Comparison of ENCODE assay signal across 30 cellular contexts in the genomic region with DNA sequence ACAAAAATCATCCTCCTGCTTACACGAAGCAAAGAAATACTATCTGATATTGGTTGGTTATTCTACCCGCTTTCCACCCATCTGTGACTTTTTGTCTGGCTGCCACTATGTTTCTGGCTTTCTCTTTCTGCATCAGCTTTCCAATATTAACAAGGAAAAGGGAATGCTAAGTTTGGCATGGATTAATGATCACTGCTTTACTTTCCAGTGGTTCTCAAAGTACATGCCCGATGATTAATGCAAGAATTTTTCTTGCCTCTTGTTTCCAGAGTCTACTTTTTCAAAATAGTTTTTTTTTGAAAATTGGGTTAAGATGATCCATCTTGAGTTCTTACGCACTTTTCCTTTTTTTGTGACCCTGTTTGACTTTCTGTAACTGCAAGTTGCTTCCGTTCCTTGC. TPM values are rescaled to one million over a fixed set of nuclear protein-coding genes. Genes with fewer than 3 reads are reported as not detected.
DNase-seq lines count a peak whose midpoint lies in the region; TF ChIP-seq lines count a peak whose summit lies in the region.
"Had no signal": no experiment of that assay in that cellular context is flagged by ENCODE, and none has a peak within 500 bp of the region (broad histone marks: within the 10 kb centered on the region; RNA-seq: fewer than 3 reads in every experiment).

No MANE protein-coding gene starts in this region.

- H3K36me3 ChIP-seq in MG63 (no peaks in the 10 kb centered on the region), skeletal muscle satellite cell (ENCODE audit: insufficient read depth, low read length) (no peaks in the 10 kb centered on the region)
- H3K36me3 ChIP-seq: BLaER1, cardiac muscle cell, pancreas, Peyer's patch, right atrium auricular region had no signal

- no peaks in the 10 kb centered on the region for H3K27me3 Mint-ChIP-seq in activated T-helper 1 cell treated with anti-CD3 and anti-CD28 coated beads, Interleukin-12 subunit alpha, Interleukin-12 subunit beta, Interleukin-2, Interleukin-4 antibody, amounts not matched to agents 30 ng/mL and 10 ng/mL and 1 ng/mL, durations not matched to agents 14 hours and 24 hours and 36 hours (ENCODE audit: insufficient read depth)
- H3K27me3 Mint-ChIP-seq: activated B cell treated with CpG ODN at 0.5 μM for 24 hours had no signal

- peaks cover 4% of the 10 kb centered on the region for H3K4me1 ChIP-seq in skeletal muscle satellite cell (ENCODE audit: control insufficient read depth, insufficient read depth, low read length)
- H3K4me1 ChIP-seq: A549, BLaER1, pancreas, Peyer's patch had no signal

- H3K9me3 Mint-ChIP-seq in activated T-helper 1 cell treated with anti-CD3 and anti-CD28 coated beads, Interleukin-12 subunit alpha, Interleukin-12 subunit beta, Interleukin-2, Interleukin-4 antibody, amounts not matched to agents 30 ng/mL and 10 ng/mL and 1 ng/mL, durations not matched to agents 14 hours and 24 hours and 36 hours = no peaks in the 10 kb centered on the region
- H3K9me3 Mint-ChIP-seq: activated B cell treated with CpG ODN at 0.5 μM for 24 hours; endodermal cell; nephron; stimulated activated effector memory CD8-positive, alpha-beta T cell treated with anti-CD3 and anti-CD28 coated beads, Interleukin-12 subunit alpha, Interleukin-12 subunit beta, amount 100 ng/mL, for 72 hours had no signal

- TF ChIP-seq CTCF in AG10803 (conservative IDR thresholded peaks at IDR 0.05; ENCODE audit: low read length) (no peak), fibroblast of mammary gland (conservative IDR thresholded peaks at IDR 0.05; ENCODE audit: control insufficient read depth, insufficient read depth, low read depth, low read length) (no peak)

- DNase-seq in AG10803 (ENCODE audit: low read depth) (peak; percentile 21), MG63 (no peak), fibroblast of mammary gland (ENCODE audit: low read depth) (peak; percentile 1), AML-193 (lab: John Stamatoyannopoulos, UW) (no peak)
- no peak for DNase-seq in activated CD8-positive, alpha-beta memory T cell treated with anti-CD3 and anti-CD28 coated beads, Interleukin-2, amount 50 U/mL, for 4 hours
- no peak for DNase-seq in activated T-helper 1 cell treated with anti-CD3 and anti-CD28 coated beads, Interleukin-12 subunit alpha, Interleukin-12 subunit beta, Interleukin-2, Interleukin-4 antibody, amounts not matched to agents 30 ng/mL and 10 ng/mL and 1 ng/mL, durations not matched to agents 14 hours and 24 hours and 36 hours (ENCODE audit: low spot score)
- no peak for DNase-seq in effector CD4-positive, alpha-beta T cell
- DNase-seq: activated B cell treated with CpG ODN at 0.5 μM for 24 hours; activated CD4-positive, alpha-beta T cell treated with anti-CD3 and anti-CD28 coated beads, Interleukin-2, amount 50 U/mL, for 48 hours; activated naive CD4-positive, alpha-beta T cell treated with anti-CD3 and anti-CD28 coated beads, Interleukin-2, amount 50 U/mL, for 16 hours; endodermal cell; islet precursor cell; NCI-H2029; NCI-H226; NCI-H748 treated with DMSO at 0.1 percent for 48 hours; pancreas; Peyer's patch; SHP77 treated with DMSO at 0.1 percent for 48 hours; stimulated activated CD4-positive, alpha-beta T cell treated with anti-CD3 and anti-CD28 coated beads, Interleukin-12 subunit alpha, Interleukin-12 subunit beta, amount 100 ng/mL, for 4 hours; stimulated activated CD4-positive, alpha-beta T cell treated with anti-CD3 and anti-CD28 coated beads, Interleukin-4, amount 100 ng/mL, for 24 hours; SW 1271; T-helper 9 cell had no signal

- no peaks in the 10 kb centered on the region for H3K36me3 Mint-ChIP-seq in activated T-helper 1 cell treated with anti-CD3 and anti-CD28 coated beads, Interleukin-12 subunit alpha, Interleukin-12 subunit beta, Interleukin-2, Interleukin-4 antibody, amounts not matched to agents 30 ng/mL and 10 ng/mL and 1 ng/mL, durations not matched to agents 14 hours and 24 hours and 36 hours (ENCODE audit: low read depth)
- H3K36me3 Mint-ChIP-seq: stimulated activated effector memory CD8-positive, alpha-beta T cell treated with anti-CD3 and anti-CD28 coated beads, Interleukin-12 subunit alpha, Interleukin-12 subunit beta, amount 100 ng/mL, for 72 hours had no signal

- intact Hi-C loops in activated T-helper 1 cell treated with anti-CD3 and anti-CD28 coated beads, Interleukin-12 subunit alpha, Interleukin-12 subunit beta, Interleukin-2, Interleukin-4 antibody, amounts not matched to agents 30 ng/mL and 10 ng/mL and 1 ng/mL, durations not matched to agents 14 hours and 24 hours and 36 hours (cut with micrococcal nuclease) = no loop called here

- H3K27ac Mint-ChIP-seq in activated T-helper 1 cell treated with anti-CD3 and anti-CD28 coated beads, Interleukin-12 subunit alpha, Interleukin-12 subunit beta, Interleukin-2, Interleukin-4 antibody, amounts not matched to agents 30 ng/mL and 10 ng/mL and 1 ng/mL, durations not matched to agents 14 hours and 24 hours and 36 hours = no peak overlapping the region
- H3K27ac Mint-ChIP-seq: activated B cell treated with CpG ODN at 0.5 μM for 24 hours; endodermal cell; stimulated activated effector memory CD8-positive, alpha-beta T cell treated with anti-CD3 and anti-CD28 coated beads, Interleukin-12 subunit alpha, Interleukin-12 subunit beta, amount 100 ng/mL, for 72 hours had no signal

- H3K9ac ChIP-seq in skeletal muscle satellite cell (ENCODE audit: low read depth, low read length) = no peak overlapping the region
- H3K9ac ChIP-seq: BLaER1 had no signal

- H3K9me3 ChIP-seq in MG63 (no peaks in the 10 kb centered on the region), skeletal muscle satellite cell (replicated peaks; ENCODE audit: low read length) (no peaks in the 10 kb centered on the region)
- H3K9me3 ChIP-seq: A549, BLaER1, pancreas, Peyer's patch, right atrium auricular region had no signal

- peak overlapping the region; percentile 22 for H3K4me2 ChIP-seq in skeletal muscle satellite cell (ENCODE audit: low read length)
- H3K4me2 ChIP-seq: A549, BLaER1 had no signal

- no peaks in the 10 kb centered on the region for H3K27me3 ChIP-seq in MG63
- H3K27me3 ChIP-seq in skeletal muscle satellite cell (ENCODE audit: control insufficient read depth, insufficient read depth, low read length) = no peaks in the 10 kb centered on the region
- H3K27me3 ChIP-seq: BLaER1, cardiac muscle cell, pancreas, Peyer's patch, right atrium auricular region had no signal

- H3K4me3 ChIP-seq in AG10803 (ENCODE audit: low read length) = no peak overlapping the region
- peak overlapping the region; percentile 17 for H3K4me3 ChIP-seq in MG63
- H3K4me3 ChIP-seq in fibroblast of mammary gland (ENCODE audit: control insufficient read depth, low read depth, low read length) = no peak overlapping the region
- H3K4me3 ChIP-seq in skeletal muscle satellite cell (ENCODE audit: low read length) = no peak overlapping the region
- H3K4me3 ChIP-seq: A549, BLaER1, cardiac muscle cell, K562, pancreas, Peyer's patch, right atrium auricular region had no signal

- H3K4me1 Mint-ChIP-seq in activated T-helper 1 cell treated with anti-CD3 and anti-CD28 coated beads, Interleukin-12 subunit alpha, Interleukin-12 subunit beta, Interleukin-2, Interleukin-4 antibody, amounts not matched to agents 30 ng/mL and 10 ng/mL and 1 ng/mL, durations not matched to agents 14 hours and 24 hours and 36 hours (ENCODE audit: low read depth) = no peaks in the 10 kb centered on the region
- H3K4me1 Mint-ChIP-seq: endodermal cell; nephron; stimulated activated effector memory CD8-positive, alpha-beta T cell treated with anti-CD3 and anti-CD28 coated beads, Interleukin-12 subunit alpha, Interleukin-12 subunit beta, amount 100 ng/mL, for 72 hours had no signal

- H3K4me3 Mint-ChIP-seq in activated T-helper 1 cell treated with anti-CD3 and anti-CD28 coated beads, Interleukin-12 subunit alpha, Interleukin-12 subunit beta, Interleukin-2, Interleukin-4 antibody, amounts not matched to agents 30 ng/mL and 10 ng/mL and 1 ng/mL, durations not matched to agents 14 hours and 24 hours and 36 hours = no peak overlapping the region
- H3K4me3 Mint-ChIP-seq: activated B cell treated with CpG ODN at 0.5 μM for 24 hours; endodermal cell; nephron; stimulated activated effector memory CD8-positive, alpha-beta T cell treated with anti-CD3 and anti-CD28 coated beads, Interleukin-12 subunit alpha, Interleukin-12 subunit beta, amount 100 ng/mL, for 72 hours had no signal

RNA-seq across cellular contexts. Expression of a gene that starts 57.0 kb away (rescaled TPM):
- total RNA-seq in MG63 (2014; rRNA removed; shearing (Covaris generic); ENCODE audit: low replicate concordance) = 1.9 and 4.3 TPM in 2 replicates
- total RNA-seq in skeletal muscle satellite cell (2012; rRNA removed) = 1.0 and 1.5 TPM in 2 replicates
- 0.44 and 0.86 TPM in 2 replicates for total RNA-seq in activated T-helper 1 cell treated with anti-CD3 and anti-CD28 coated beads, Interleukin-12 subunit alpha, Interleukin-12 subunit beta, Interleukin-2, Interleukin-4 antibody, amounts not matched to agents 30 ng/mL and 10 ng/mL and 1 ng/mL, durations not matched to agents 14 hours and 24 hours and 36 hours
- total RNA-seq: K562 had no signal

Comparison
In these comparisons a context has a peak if more than half of its experiments do, and no peak if none do; other contexts are left out.
1. DNase-seq: peak in AG10803 (single experiment) and fibroblast of mammary gland (single experiment); none in MG63 (single experiment), activated CD8-positive, alpha-beta memory T cell treated with anti-CD3 and anti-CD28 coated beads, Interleukin-2, amount 50 U/mL, for 4 hours (single experiment), activated T-helper 1 cell treated with anti-CD3 and anti-CD28 coated beads, Interleukin-12 subunit alpha, Interleukin-12 subunit beta, Interleukin-2, Interleukin-4 antibody, amounts not matched to agents 30 ng/mL and 10 ng/mL and 1 ng/mL, durations not matched to agents 14 hours and 24 hours and 36 hours (single experiment), AML-193 (0 of 2) and effector CD4-positive, alpha-beta T cell (single experiment).